Comparison of ENCODE assay signal across 29 cellular contexts in genomic region chr17:77597421-77598240, GRCh38.
"Had no signal": no experiment of that assay in that cellular context is flagged by ENCODE, and none has a peak within 500 bp of the region (broad histone marks: within the 10 kb centered on the region; RNA-seq: fewer than 3 reads in every experiment).

No MANE protein-coding gene starts in this region.

- H3K4me1 Mint-ChIP-seq: central memory CD8-positive, alpha-beta T cell; stimulated activated memory B cell treated with anti-CD40 and anti-IgM and Interleukin-4, amounts not matched to agents 10 μg/mL and 1 μg/mL and 100 μg/mL, for 72 hours had no signal

- H3K36me3 Mint-ChIP-seq: immature natural killer cell; natural killer cell treated with Interleukin-12 subunit alpha and Interleukin-12 subunit beta and Interleukin-15 and Interleukin-18, amount 100 ng/mL, for 72 hours; stimulated activated memory B cell treated with anti-CD40 and anti-IgM and Interleukin-4, amounts not matched to agents 10 μg/mL and 1 μg/mL and 100 μg/mL, for 72 hours had no signal

- H3K79me2 ChIP-seq: hepatocyte had no signal

- H3K27ac Mint-ChIP-seq: activated T-cell treated with anti-CD3 and anti-CD28 coated beads, Interleukin-2, amount 50 U/mL, for 72 hours; immature natural killer cell; natural killer cell treated with Interleukin-12 subunit alpha and Interleukin-12 subunit beta and Interleukin-15 and Interleukin-18, amount 100 ng/mL, for 72 hours; stimulated activated memory B cell treated with anti-CD40 and anti-IgM and Interleukin-4, amounts not matched to agents 10 μg/mL and 1 μg/mL and 100 μg/mL, for 72 hours had no signal

- H3K4me3 Mint-ChIP-seq: activated T-cell treated with anti-CD3 and anti-CD28 coated beads, Interleukin-2, amount 50 U/mL, for 72 hours; central memory CD8-positive, alpha-beta T cell; immature natural killer cell; natural killer cell treated with Interleukin-12 subunit alpha and Interleukin-12 subunit beta and Interleukin-15 and Interleukin-18, amount 100 ng/mL, for 72 hours; stimulated activated memory B cell treated with anti-CD40 and anti-IgM and Interleukin-4, amounts not matched to agents 10 μg/mL and 1 μg/mL and 100 μg/mL, for 72 hours had no signal

- H2AFZ ChIP-seq: hepatocyte had no signal

- H3K4me3 ChIP-seq: ascending aorta, dorsolateral prefrontal cortex, esophagus muscularis mucosa, hepatocyte, left ventricle myocardium inferior, pancreas, psoas muscle, skin epidermis, stomach, suprapubic skin, tibial nerve, vagina had no signal

- H3K27me3 Mint-ChIP-seq: natural killer cell treated with Interleukin-12 subunit alpha and Interleukin-12 subunit beta and Interleukin-15 and Interleukin-18, amount 100 ng/mL, for 72 hours had no signal

- H3K27me3 ChIP-seq: ascending aorta, dorsolateral prefrontal cortex, esophagus muscularis mucosa, hepatocyte, pancreas, tibial nerve, vagina had no signal

- H3K9me3 Mint-ChIP-seq: activated T-cell treated with anti-CD3 and anti-CD28 coated beads, Interleukin-2, amount 50 U/mL, for 72 hours; central memory CD8-positive, alpha-beta T cell; immature natural killer cell; natural killer cell treated with Interleukin-12 subunit alpha and Interleukin-12 subunit beta and Interleukin-15 and Interleukin-18, amount 100 ng/mL, for 72 hours; stimulated activated memory B cell treated with anti-CD40 and anti-IgM and Interleukin-4, amounts not matched to agents 10 μg/mL and 1 μg/mL and 100 μg/mL, for 72 hours had no signal

- FAIRE-seq: colon, frontal cortex, pancreas, TTC549 had no signal

- DNase-seq: activated CD4-positive, alpha-beta T cell treated with anti-CD3 and anti-CD28 coated beads for 1 hour; activated CD4-positive, alpha-beta T cell treated with anti-CD3 and anti-CD28 coated beads, Interleukin-2, amount 50 U/mL, for 4 hours; activated CD8-positive, alpha-beta memory T cell treated with anti-CD3 and anti-CD28 coated beads, Interleukin-2, amount 50 U/mL, for 48 hours; activated gamma-delta T cell; activated naive CD4-positive, alpha-beta T cell treated with anti-CD3 and anti-CD28 coated beads, Interleukin-2, amount 50 U/mL, for 16 hours; activated T-cell treated with anti-CD3 and anti-CD28 coated beads, Interleukin-2, amount 50 U/mL, for 72 hours; dorsolateral prefrontal cortex; glutamatergic neuron; immature natural killer cell; left ventricle myocardium inferior; mammary epithelial cell; psoas muscle; right cardiac atrium; stomach; T-helper 1 cell had no signal

- H3K4me2 ChIP-seq: hepatocyte had no signal

- ATAC-seq: activated T-cell treated with anti-CD3 and anti-CD28 coated beads, Interleukin-2, amount 50 U/mL, for 72 hours; natural killer cell treated with Interleukin-12 subunit alpha and Interleukin-12 subunit beta and Interleukin-15 and Interleukin-18, amount 100 ng/mL, for 72 hours; pancreas; psoas muscle; right cardiac atrium; stimulated activated memory B cell treated with anti-CD40 and anti-IgM and Interleukin-4, amounts not matched to agents 10 μg/mL and 1 μg/mL and 100 μg/mL, for 72 hours had no signal

- H3K36me3 ChIP-seq: ascending aorta, esophagus muscularis mucosa, left ventricle myocardium inferior, pancreas, stomach, suprapubic skin, tibial nerve, vagina had no signal

- H3K9me3 ChIP-seq: ascending aorta, esophagus muscularis mucosa, left ventricle myocardium inferior, pancreas, psoas muscle, stomach, suprapubic skin, tibial nerve, vagina had no signal

- H3K4me1 ChIP-seq: pancreas had no signal

- H3K27ac ChIP-seq: ascending aorta, dorsolateral prefrontal cortex, esophagus muscularis mucosa, hepatocyte, left ventricle myocardium inferior, pancreas, psoas muscle, skin epidermis, stomach, suprapubic skin, vagina had no signal
